ENCODE assay signal across 13 cellular contexts in genomic region chr3:4897765-4898453, GRCh38.
DNase-seq lines count a peak whose midpoint lies in the region; ATAC-seq, FAIRE-seq and TF ChIP-seq lines count a peak whose summit lies in the region.
"Had no signal": no experiment of that assay in that cellular context is flagged by ENCODE, and none has a peak within 500 bp of the region (broad histone marks: within the 10 kb centered on the region; RNA-seq: fewer than 3 reads in every experiment).

No MANE protein-coding gene starts in this region.

- H3K4me3 ChIP-seq in fibroblast of villous mesenchyme (ENCODE audit: low read depth, low read length) (no peak overlapping the region), sigmoid colon (no peak overlapping the region), right lobe of liver (no peak overlapping the region)

- no peaks in the 10 kb centered on the region for H3K27me3 Mint-ChIP-seq in activated T-helper 1 cell treated with anti-CD3 and anti-CD28 coated beads, Interleukin-12 subunit alpha, Interleukin-12 subunit beta, Interleukin-2, Interleukin-4 antibody, amounts not matched to agents 30 ng/mL and 10 ng/mL and 1 ng/mL, durations not matched to agents 14 hours and 24 hours and 36 hours (ENCODE audit: insufficient read depth)

- H3K4me1 Mint-ChIP-seq in activated T-helper 1 cell treated with anti-CD3 and anti-CD28 coated beads, Interleukin-12 subunit alpha, Interleukin-12 subunit beta, Interleukin-2, Interleukin-4 antibody, amounts not matched to agents 30 ng/mL and 10 ng/mL and 1 ng/mL, durations not matched to agents 14 hours and 24 hours and 36 hours (ENCODE audit: low read depth), result peaks cover 81% of the 10 kb centered on the region

- intact Hi-C loops in activated T-helper 1 cell treated with anti-CD3 and anti-CD28 coated beads, Interleukin-12 subunit alpha, Interleukin-12 subunit beta, Interleukin-2, Interleukin-4 antibody, amounts not matched to agents 30 ng/mL and 10 ng/mL and 1 ng/mL, durations not matched to agents 14 hours and 24 hours and 36 hours (cut with micrococcal nuclease), result loop anchor here (1.0 kb wide), 1 partner anchor 10 kb away; no protein-coding TSS in a partner anchor
- intact Hi-C loops in sigmoid colon (cut with DNase I), result no loop called here
- intact Hi-C loops in right lobe of liver (cut with DNase I), result no loop called here

- no peak for TF ChIP-seq POLR2A in sigmoid colon (IDR thresholded peaks at IDR 0.05)
- TF ChIP-seq POLR2A in right lobe of liver (IDR thresholded peaks at IDR 0.05), result no peak

- FAIRE-seq in RCC 7860 (lab: Jason Lieb, UNC), result no peak

- H3K27ac ChIP-seq in sigmoid colon (peak overlapping the region; percentile 26 to 71 (median 52)), right lobe of liver (no peak overlapping the region)
- H3K27ac ChIP-seq: RWPE1 had no signal

- H3K4me3 Mint-ChIP-seq in activated T-helper 1 cell treated with anti-CD3 and anti-CD28 coated beads, Interleukin-12 subunit alpha, Interleukin-12 subunit beta, Interleukin-2, Interleukin-4 antibody, amounts not matched to agents 30 ng/mL and 10 ng/mL and 1 ng/mL, durations not matched to agents 14 hours and 24 hours and 36 hours, result no peak overlapping the region
- H3K4me3 Mint-ChIP-seq: endodermal cell had no signal

- H3K27me3 ChIP-seq in sigmoid colon, result no peaks in the 10 kb centered on the region
- no peaks in the 10 kb centered on the region for H3K27me3 ChIP-seq in right lobe of liver

- H3K9me3 Mint-ChIP-seq in activated T-helper 1 cell treated with anti-CD3 and anti-CD28 coated beads, Interleukin-12 subunit alpha, Interleukin-12 subunit beta, Interleukin-2, Interleukin-4 antibody, amounts not matched to agents 30 ng/mL and 10 ng/mL and 1 ng/mL, durations not matched to agents 14 hours and 24 hours and 36 hours, result peaks cover 8% of the 10 kb centered on the region
- H3K9me3 Mint-ChIP-seq: endodermal cell had no signal

- WGBS in sigmoid colon, 2 donors, result 86 to 89% methylated on average over 6 of the region's 6 CpGs
- WGBS in right lobe of liver (ENCODE audit: insufficient coverage, low coverage, low lambda C conversion rate, missing lambda C conversion rate), result 73% methylated on average over 6 of the region's 6 CpGs

- no peaks in the 10 kb centered on the region for H3K36me3 ChIP-seq in sigmoid colon
- H3K36me3 ChIP-seq in right lobe of liver, result no peaks in the 10 kb centered on the region

- peaks cover 24% of the 10 kb centered on the region for H3K36me3 Mint-ChIP-seq in activated T-helper 1 cell treated with anti-CD3 and anti-CD28 coated beads, Interleukin-12 subunit alpha, Interleukin-12 subunit beta, Interleukin-2, Interleukin-4 antibody, amounts not matched to agents 30 ng/mL and 10 ng/mL and 1 ng/mL, durations not matched to agents 14 hours and 24 hours and 36 hours (ENCODE audit: low read depth)

- H3K4me1 ChIP-seq in sigmoid colon (peaks cover 0 to 35% (median 28%) of the 10 kb centered on the region in 4 donors), right lobe of liver (no peaks in the 10 kb centered on the region)

- no peak for TF ChIP-seq EP300 in sigmoid colon (IDR thresholded peaks at IDR 0.05)

- ATAC-seq in HG03378 (IDR thresholded peaks at IDR 0.05; ENCODE audit: unreplicated experiment), result no peak
- ATAC-seq in right lobe of liver, result no peak
- ATAC-seq: left lobe of liver had no signal

- TF ChIP-seq CTCF in fibroblast of villous mesenchyme (IDR thresholded peaks at IDR 0.05; ENCODE audit: insufficient read depth, low read depth, low read length) (no peak), sigmoid colon (IDR thresholded peaks at IDR 0.05) (no peak), right lobe of liver (IDR thresholded peaks at IDR 0.05) (no peak)

- H3K9me3 ChIP-seq in sigmoid colon (no peaks in the 10 kb centered on the region), right lobe of liver (no peaks in the 10 kb centered on the region)

- peak overlapping the region; percentile 90 for H3K27ac Mint-ChIP-seq in activated T-helper 1 cell treated with anti-CD3 and anti-CD28 coated beads, Interleukin-12 subunit alpha, Interleukin-12 subunit beta, Interleukin-2, Interleukin-4 antibody, amounts not matched to agents 30 ng/mL and 10 ng/mL and 1 ng/mL, durations not matched to agents 14 hours and 24 hours and 36 hours
- H3K27ac Mint-ChIP-seq: endodermal cell had no signal

- peak; percentile 11 for DNase-seq in ELF-1 (ENCODE audit: low read depth, low spot score)
- DNase-seq in activated T-helper 1 cell treated with anti-CD3 and anti-CD28 coated beads, Interleukin-12 subunit alpha, Interleukin-12 subunit beta, Interleukin-2, Interleukin-4 antibody, amounts not matched to agents 30 ng/mL and 10 ng/mL and 1 ng/mL, durations not matched to agents 14 hours and 24 hours and 36 hours (ENCODE audit: low spot score), result no peak
- peak; percentile 18 for DNase-seq in fibroblast of villous mesenchyme (ENCODE audit: low read depth)
- no peak for DNase-seq in sigmoid colon
- DNase-seq in right lobe of liver, result no peak
- no peak for DNase-seq in kidney glomerular epithelial cell (lab: John Stamatoyannopoulos, UW)
- DNase-seq in RCC 7860 (ENCODE audit: low spot score), result no peak
- DNase-seq: DMS79, endodermal cell, NCI-H187 had no signal

Comparison
In these comparisons a context has a peak if more than half of its experiments do, and no peak if none do; other contexts are left out.
1. DNase-seq: peak in ELF-1 (single experiment) and fibroblast of villous mesenchyme (single experiment); none in activated T-helper 1 cell treated with anti-CD3 and anti-CD28 coated beads, Interleukin-12 subunit alpha, Interleukin-12 subunit beta, Interleukin-2, Interleukin-4 antibody, amounts not matched to agents 30 ng/mL and 10 ng/mL and 1 ng/mL, durations not matched to agents 14 hours and 24 hours and 36 hours (single experiment), sigmoid colon (single experiment), right lobe of liver (0 of 3), kidney glomerular epithelial cell (single experiment) and RCC 7860 (single experiment).
2. H3K27ac ChIP-seq: peak in sigmoid colon (4 of 4); none in right lobe of liver (0 of 3).